In the genomic region with DNA sequence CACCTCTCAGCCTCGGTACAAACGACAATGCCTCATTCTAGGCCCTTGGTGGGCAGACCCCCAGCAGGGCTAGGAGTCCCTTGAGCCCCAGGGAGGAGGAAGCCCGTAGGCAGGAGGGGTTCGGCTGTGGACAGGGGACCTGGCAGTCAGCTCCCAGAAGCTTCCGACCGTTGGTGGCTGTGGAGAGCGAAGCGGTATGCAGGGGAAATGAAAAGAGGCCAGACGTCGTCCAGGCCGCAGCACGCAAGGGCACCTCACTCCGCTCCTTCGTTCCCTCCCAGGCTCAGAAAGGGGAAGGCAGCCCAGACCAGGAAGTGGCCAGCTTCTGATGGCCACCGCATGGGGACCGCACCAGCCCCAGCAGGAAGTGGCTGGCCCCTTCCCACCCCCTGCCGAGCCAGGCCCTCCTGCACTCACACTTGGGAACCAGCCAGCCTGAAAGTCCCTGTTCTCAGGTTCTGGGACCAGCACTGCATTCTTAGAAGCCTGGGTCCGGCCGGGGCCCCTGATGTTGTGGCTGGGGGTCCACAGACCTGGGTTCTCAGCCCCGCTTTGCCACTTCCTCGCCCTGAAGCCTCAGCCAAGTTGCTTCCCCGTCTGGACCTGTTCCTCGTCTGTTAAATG, we compare ENCODE assay signal across 8 cellular contexts.
A peak's percentile ranks its signal among the peaks of the same experiment; 100 is the strongest.
DNase-seq lines count a peak whose midpoint lies in the region; ATAC-seq and TF ChIP-seq lines count a peak whose summit lies in the region.
"Had no signal": no experiment of that assay in that cellular context is flagged by ENCODE, and none has a peak within 500 bp of the region (broad histone marks: within the 10 kb centered on the region; RNA-seq: fewer than 3 reads in every experiment).

No MANE protein-coding gene starts in this region.

- no peaks in the 10 kb centered on the region for H3K9me3 Mint-ChIP-seq in stimulated activated naive B cell treated with anti-CD40 and anti-IgM and Interleukin-4, amounts not matched to agents 10 μg/mL and 1 μg/mL and 100 μg/mL, for 72 hours

- intact Hi-C loops in left cardiac atrium (cut with DNase I) = no loop called here

- H3K4me1 Mint-ChIP-seq in stimulated activated naive B cell treated with anti-CD40 and anti-IgM and Interleukin-4, amounts not matched to agents 10 μg/mL and 1 μg/mL and 100 μg/mL, for 72 hours = peaks cover 20 to 61% of the 10 kb centered on the region in 2 donors

- H3K4me3 Mint-ChIP-seq in stimulated activated naive B cell treated with anti-CD40 and anti-IgM and Interleukin-4, amounts not matched to agents 10 μg/mL and 1 μg/mL and 100 μg/mL, for 72 hours = peak overlapping the region in 1 of 2 donors; percentile 85

- DNase-seq in SIG-M5 treated with dmso at 0.1 percent for 504 hours (lab: John Stamatoyannopoulos, UW; ENCODE audit: unreplicated experiment) (peak; percentile 73), left cardiac atrium (peak; percentile 41)
- peak; percentile 76 for DNase-seq in stimulated activated naive B cell treated with anti-CD40 and anti-IgM and Interleukin-4, amounts not matched to agents 10 μg/mL and 1 μg/mL and 100 μg/mL, for 72 hours
- no peak for DNase-seq in activated effector memory CD4-positive, alpha-beta T cell treated with Interleukin-2 at 50 U/mL for 16 hours
- DNase-seq: kidney glomerular epithelial cell had no signal

- TF ChIP-seq POLR2A in GM18951 (IDR thresholded peaks at IDR 0.05; ENCODE audit: extremely low read depth, insufficient read depth, insufficient read length) = peak; percentile 52

- ATAC-seq in left cardiac atrium = peak; percentile 64 to 70
- peak; percentile 28 to 43 for ATAC-seq in stimulated activated naive B cell treated with anti-CD40 and anti-IgM and Interleukin-4, amounts not matched to agents 10 μg/mL and 1 μg/mL and 100 μg/mL, for 72 hours (replicated peaks)
- ATAC-seq in GM21447 (IDR thresholded peaks at IDR 0.05; ENCODE audit: unreplicated experiment) = no peak
- ATAC-seq in GM18502 (IDR thresholded peaks at IDR 0.05; ENCODE audit: poor library complexity, unreplicated experiment) = no peak

- peaks cover 15 to 21% of the 10 kb centered on the region in 2 donors for H3K36me3 Mint-ChIP-seq in stimulated activated naive B cell treated with anti-CD40 and anti-IgM and Interleukin-4, amounts not matched to agents 10 μg/mL and 1 μg/mL and 100 μg/mL, for 72 hours

- in situ Hi-C loops in GM18951 (cut with MboI; ENCODE audit: low sequenced_read_pairs, unreplicated experiment) = loop anchor here (5.0 kb wide), 1 partner anchor 92 kb away; no protein-coding TSS in a partner anchor

- peak overlapping the region; percentile 98 for H3K27ac Mint-ChIP-seq in stimulated activated naive B cell treated with anti-CD40 and anti-IgM and Interleukin-4, amounts not matched to agents 10 μg/mL and 1 μg/mL and 100 μg/mL, for 72 hours

- no peaks in the 10 kb centered on the region for H3K27me3 Mint-ChIP-seq in stimulated activated naive B cell treated with anti-CD40 and anti-IgM and Interleukin-4, amounts not matched to agents 10 μg/mL and 1 μg/mL and 100 μg/mL, for 72 hours

Comparison
In these comparisons a context has a peak if more than half of its experiments do, and no peak if none do; other contexts are left out.
1. ATAC-seq: peak in left cardiac atrium (2 of 2) and stimulated activated naive B cell treated with anti-CD40 and anti-IgM and Interleukin-4, amounts not matched to agents 10 μg/mL and 1 μg/mL and 100 μg/mL, for 72 hours (2 of 2); none in GM21447 (single experiment) and GM18502 (single experiment).